ENCODE assay signal across 10 cellular contexts in genomic region chr7:98119257-98119918, GRCh38. TPM values are rescaled to one million over a fixed set of nuclear protein-coding genes. Genes with fewer than 3 reads are reported as not detected.
DNase-seq lines count a peak whose midpoint lies in the region; ATAC-seq and TF ChIP-seq lines count a peak whose summit lies in the region.
"Had no signal": no experiment of that assay in that cellular context is flagged by ENCODE, and none has a peak within 500 bp of the region (broad histone marks: within the 10 kb centered on the region; RNA-seq: fewer than 3 reads in every experiment).

No MANE protein-coding gene starts in this region.

- TF ChIP-seq EP300 in upper lobe of left lung (IDR thresholded peaks at IDR 0.05), result no peak

- H3K36me3 ChIP-seq in left ventricle myocardium inferior (no peaks in the 10 kb centered on the region), upper lobe of left lung (no peaks in the 10 kb centered on the region)

- H3K4me3 ChIP-seq in left ventricle myocardium inferior (peak overlapping the region; percentile 22), upper lobe of left lung (no peak overlapping the region)

- intact Hi-C loops in left ventricle myocardium inferior (cut with micrococcal nuclease), result no loop called here

- ATAC-seq in SK-N-SH treated with all-trans-retinoic acid at 6 μM for 48 hours (peak; percentile 96), upper lobe of left lung (ENCODE audit: low FRiP score in 2 of 2) (peak; percentile 68 to 77), HG03196 (IDR thresholded peaks at IDR 0.05; ENCODE audit: unreplicated experiment) (no peak)
- no peak for ATAC-seq in stimulated activated naive CD8-positive, alpha-beta T cell treated with anti-CD3 and anti-CD28 coated beads, Interleukin-15, Interleukin-2, amounts not matched to agents 100 U/mL and 50 U/mL, for 24 hours

- DNase-seq in NCI-H748 (lab: John Stamatoyannopoulos, UW; ENCODE audit: unreplicated experiment) (peak; percentile 12), NCI-H748 treated with DMSO at 0.1 percent for 48 hours (lab: John Stamatoyannopoulos, UW) (no peak), left ventricle myocardium inferior (no peak), upper lobe of left lung (peak in 1 of 2 donors; percentile 46)
- DNase-seq in stimulated activated CD4-positive, alpha-beta T cell treated with anti-CD3 and anti-CD28 coated beads, Interleukin-4, amount 100 ng/mL, for 4 hours, result no peak
- no peak for DNase-seq in stimulated activated naive CD8-positive, alpha-beta T cell treated with anti-CD3 and anti-CD28 coated beads, Interleukin-15, Interleukin-2, amounts not matched to agents 100 U/mL and 50 U/mL, for 24 hours
- DNase-seq: effector CD4-positive, alpha-beta T cell; stimulated activated CD4-positive, alpha-beta T cell treated with anti-CD3 and anti-CD28 coated beads, Interleukin-2, amount 100 ng/mL, for 48 hours had no signal

- peak overlapping the region; percentile 73 for H3K27ac ChIP-seq in left ventricle myocardium inferior (replicated peaks)
- peak overlapping the region; percentile 42 to 62 (median 54) for H3K27ac ChIP-seq in upper lobe of left lung

- H3K27me3 ChIP-seq in left ventricle myocardium inferior (ENCODE audit: low read depth) (no peaks in the 10 kb centered on the region), upper lobe of left lung (no peaks in the 10 kb centered on the region)

- H3K9me3 ChIP-seq in left ventricle myocardium inferior (replicated peaks), result no peaks in the 10 kb centered on the region
- no peaks in the 10 kb centered on the region for H3K9me3 ChIP-seq in upper lobe of left lung

- 73 to 76% methylated on average over 10 of the region's 10 CpGs for WGBS in upper lobe of left lung, 2 donors

- H3K4me1 ChIP-seq in left ventricle myocardium inferior (peaks cover 65% of the 10 kb centered on the region), upper lobe of left lung (peaks cover 20 to 53% (median 24%) of the 10 kb centered on the region in 4 donors)

- no peak for TF ChIP-seq POLR2A in upper lobe of left lung (IDR thresholded peaks at IDR 0.05)

- TF ChIP-seq CTCF in left ventricle myocardium inferior (IDR thresholded peaks at IDR 0.05; ENCODE audit: borderline replicate concordance) (no peak), upper lobe of left lung (IDR thresholded peaks at IDR 0.05) (no peak)

TF ChIP-seq in SK-N-SH treated with all-trans-retinoic acid at 6 μM for 48 hours, 23 proteins besides CTCF, POLR2A, EP300 and RAD21:
- TF ChIP-seq, protein P1, sequence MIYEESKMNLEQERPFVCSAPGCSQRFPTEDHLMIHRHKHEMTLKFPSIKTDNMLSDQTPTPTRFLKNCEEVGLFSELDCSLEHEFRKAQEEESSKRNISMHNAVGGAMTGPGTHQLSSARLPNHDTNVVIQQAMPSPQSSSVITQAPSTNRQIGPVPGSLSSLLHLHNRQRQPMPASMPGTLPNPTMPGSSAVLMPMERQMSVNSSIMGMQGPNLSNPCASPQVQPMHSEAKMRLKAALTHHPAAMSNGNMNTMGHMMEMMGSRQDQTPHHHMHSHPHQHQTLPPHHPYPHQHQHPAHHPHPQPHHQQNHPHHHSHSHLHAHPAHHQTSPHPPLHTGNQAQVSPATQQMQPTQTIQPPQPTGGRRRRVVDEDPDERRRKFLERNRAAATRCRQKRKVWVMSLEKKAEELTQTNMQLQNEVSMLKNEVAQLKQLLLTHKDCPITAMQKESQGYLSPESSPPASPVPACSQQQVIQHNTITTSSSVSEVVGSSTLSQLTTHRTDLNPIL (CRISPR knock-in tag; IDR thresholded peaks at IDR 0.05; ENCODE audit: low read depth), result 0 out of 2 replicates have a peak, but pooled peaks have one; percentile 34
- no peak for TF ChIP-seq GLIS3 (CRISPR knock-in tag; IDR thresholded peaks at IDR 0.05)
- 0 out of 2 replicates have a peak, but pooled peaks have one; percentile 38 for TF ChIP-seq SNAI2 (CRISPR knock-in tag; IDR thresholded peaks at IDR 0.05)

RNA-seq across cellular contexts. Expression of gene LMTK2, which starts 12.7 kb away (rescaled TPM):
- total RNA-seq in left ventricle myocardium inferior, result 26.9 TPM
- total RNA-seq in upper lobe of left lung, result 10 to 100 TPM; 27.6 to 65.8 (median 37.5) TPM

Comparison
In these comparisons a context has a peak if more than half of its experiments do, and no peak if none do; other contexts are left out.
1. ATAC-seq: peak in SK-N-SH treated with all-trans-retinoic acid at 6 μM for 48 hours (single experiment) and upper lobe of left lung (2 of 2); none in HG03196 (single experiment) and stimulated activated naive CD8-positive, alpha-beta T cell treated with anti-CD3 and anti-CD28 coated beads, Interleukin-15, Interleukin-2, amounts not matched to agents 100 U/mL and 50 U/mL, for 24 hours (single experiment).